ENCODE assay signal across 9 cellular contexts in genomic region chr9:91949946-91950664, GRCh38. TPM values are rescaled to one million over a fixed set of nuclear protein-coding genes. Genes with fewer than 3 reads are reported as not detected.
DNase-seq lines count a peak whose midpoint lies in the region; ATAC-seq, FAIRE-seq and TF ChIP-seq lines count a peak whose summit lies in the region.
"Had no signal": no experiment of that assay in that cellular context is flagged by ENCODE, and none has a peak within 500 bp of the region (broad histone marks: within the 10 kb centered on the region; RNA-seq: fewer than 3 reads in every experiment).

Gene ROR2 (minus strand): TSS chr9:91950228.

- DNase-seq in NCI-H345 (lab: John Stamatoyannopoulos, UW) (peak; percentile 74), NCI-H345 treated with DMSO at 0.1 percent for 48 hours (lab: John Stamatoyannopoulos, UW; ENCODE audit: unreplicated experiment) (no peak), KBM-7 (peak; percentile 46), activated B cell treated with CpG ODN at 0.5 μM for 24 hours (peak; percentile 42), H1 (ENCODE audit: low read depth in 1 of 2, low spot score in 2 of 2) (peak in 1 of 2 experiments; percentile 94), mesenchymal stem cell (peak; percentile 65)

- in situ Hi-C loops in KBM-7 (cut with MboI; ENCODE audit: low pct_unique_long_range_greater_than_20kb, low sequenced_read_pairs), result no loop called here

- H3K36me3 ChIP-seq in H1 (ENCODE audit: control insufficient read depth in 2 of 4, insufficient read depth in 4 of 4, low read length in 3 of 4), result no peaks in the 10 kb centered on the region
- no peaks in the 10 kb centered on the region for H3K36me3 ChIP-seq in mesenchymal stem cell (ENCODE audit: control insufficient read depth in 1 of 2, insufficient read depth in 2 of 2, low read depth in 1 of 2, low read length in 2 of 2)

- H3K14ac ChIP-seq in H1 (ENCODE audit: insufficient read length) (no peak within 1 kb of the TSS), mesenchymal stem cell (ENCODE audit: low read length in 2 of 2) (peak within 1 kb of the TSS in 1 of 2 experiments; percentile 57)

- H3K9me3 ChIP-seq in H1 (ENCODE audit: insufficient read depth in 2 of 2, low read depth in 1 of 2, low read length in 1 of 2) (no peaks in the 10 kb centered on the region), mesenchymal stem cell (ENCODE audit: control insufficient read depth, low read length) (peaks cover 7% of the 10 kb centered on the region)

- intact Hi-C loops in activated B cell treated with CpG ODN at 0.5 μM for 24 hours (cut with micrococcal nuclease), result loop anchor here (1.0 kb wide), 1 partner anchor 216 kb away; no protein-coding TSS in a partner anchor

- ATAC-seq in activated B cell treated with CpG ODN at 0.5 μM for 24 hours (ENCODE audit: low read depth), result peak; percentile 64
- ATAC-seq in stimulated activated memory B cell treated with anti-CD40 and anti-IgM and Interleukin-4, amounts not matched to agents 10 μg/mL and 1 μg/mL and 100 μg/mL, for 72 hours, result peak; percentile 62
- ATAC-seq in HG02623 (IDR thresholded peaks at IDR 0.05; ENCODE audit: unreplicated experiment), result no peak

- H4K8ac ChIP-seq in H1 (ENCODE audit: extremely low read depth, insufficient read depth, low read length), result peak within 1 kb of the TSS; percentile 80; the same call in 1 of the 2 replicates
- H4K8ac ChIP-seq in mesenchymal stem cell (ENCODE audit: low read length), result peak within 1 kb of the TSS; percentile 79

- no peak within 1 kb of the TSS for H2BK120ac ChIP-seq in H1 (replicated peaks; ENCODE audit: low read depth, low read length)
- H2BK120ac ChIP-seq in mesenchymal stem cell (ENCODE audit: low read depth, low read length), result peak within 1 kb of the TSS; percentile 58

- H2AK5ac ChIP-seq in H1 (ENCODE audit: low read depth, low read length) (no peak within 1 kb of the TSS), mesenchymal stem cell (ENCODE audit: low read length, severe bottlenecking) (no peak within 1 kb of the TSS)

- peak; percentile 33 to 77 for TF ChIP-seq RAD21 in H1 (IDR thresholded peaks at IDR 0.05 in 1 of 2, conservative IDR thresholded peaks at IDR 0.05 in 1 of 2; ENCODE audit: low read depth in 2 of 2, low read length in 2 of 2)

- POLR2A ChIA-PET in activated B cell treated with CpG ODN at 0.5 μM for 24 hours (lab: Charles Lee), result no interaction called here
- POLR2A ChIA-PET in H1 (lab: Charles Lee; ENCODE audit: partially characterized antibody), result interaction anchor here (1.1 to 1.6 kb wide), 4 partner anchors 64 to 191 kb away, joined by 3 to 4 read pairs (median 4); no protein-coding TSS in a partner anchor

- H3K4me3 ChIP-seq in H1 (ENCODE audit: extremely low read depth in 1 of 4, insufficient read depth in 2 of 4, low read depth in 3 of 4, low read length in 4 of 4) (peak within 1 kb of the TSS; percentile 48 to 78 (median 72)), mesenchymal stem cell (ENCODE audit: insufficient read depth in 1 of 2, low read depth in 1 of 2, low read length in 2 of 2) (peak within 1 kb of the TSS; percentile 79 to 84)

- H4K20me1 ChIP-seq in H1 (replicated peaks in 1 of 2; ENCODE audit: control insufficient read depth in 1 of 2, insufficient read depth in 2 of 2, low read length in 2 of 2), result no peaks in the 10 kb centered on the region

- H2BK20ac ChIP-seq in H1 (ENCODE audit: low read length), result no peak within 1 kb of the TSS

- H2BK12ac ChIP-seq in H1 (ENCODE audit: low read depth, low read length), result peak within 1 kb of the TSS; percentile 80; the same call in 1 of the 2 replicates
- peak within 1 kb of the TSS in 1 of 2 experiments; percentile 97 for H2BK12ac ChIP-seq in mesenchymal stem cell (ENCODE audit: low read length in 2 of 2)

- H3K4me2 ChIP-seq in H1 (ENCODE audit: insufficient read depth in 1 of 2, low read depth in 2 of 2, low read length in 2 of 2), result peak within 1 kb of the TSS; percentile 86 to 88
- peak within 1 kb of the TSS; percentile 73 for H3K4me2 ChIP-seq in mesenchymal stem cell (ENCODE audit: low read length, poor library complexity, severe bottlenecking)

- H4K91ac ChIP-seq in H1 (replicated peaks; ENCODE audit: insufficient read length, low read length), result peak within 1 kb of the TSS; percentile 94
- H4K91ac ChIP-seq in mesenchymal stem cell (ENCODE audit: low read length), result peak within 1 kb of the TSS; percentile 64

- H3K27ac Mint-ChIP-seq in activated B cell treated with CpG ODN at 0.5 μM for 24 hours, result no peak within 1 kb of the TSS
- no peak within 1 kb of the TSS for H3K27ac Mint-ChIP-seq in stimulated activated memory B cell treated with anti-CD40 and anti-IgM and Interleukin-4, amounts not matched to agents 10 μg/mL and 1 μg/mL and 100 μg/mL, for 72 hours

- H3K36me3 Mint-ChIP-seq in activated B cell treated with CpG ODN at 0.5 μM for 24 hours (ENCODE audit: low read depth), result no peaks in the 10 kb centered on the region
- H3K36me3 Mint-ChIP-seq in stimulated activated memory B cell treated with anti-CD40 and anti-IgM and Interleukin-4, amounts not matched to agents 10 μg/mL and 1 μg/mL and 100 μg/mL, for 72 hours, result no peaks in the 10 kb centered on the region

- H2BK5ac ChIP-seq in H1 (ENCODE audit: low read depth, low read length), result 0 out of 2 replicates have a peak within 1 kb of the TSS, but pooled peaks have one; percentile 52
- H2BK5ac ChIP-seq in mesenchymal stem cell (ENCODE audit: low read depth, low read length, poor library complexity, severe bottlenecking), result peak within 1 kb of the TSS; percentile 96

- peaks cover 21% of the 10 kb centered on the region; the same call in 1 of the 2 replicates for H3K23me2 ChIP-seq in H1 (ENCODE audit: low read depth, low read length)

- no peak for TF ChIP-seq POLR2A in H1 (IDR thresholded peaks at IDR 0.05; ENCODE audit: control extremely low read depth in 1 of 2, low read depth in 2 of 2, low read length in 2 of 2)

- no peaks in the 10 kb centered on the region for H3K79me2 ChIP-seq in H1 (ENCODE audit: control insufficient read depth in 1 of 2, insufficient read depth in 2 of 2, low read length in 2 of 2)

- no peak within 1 kb of the TSS for H3K27ac ChIP-seq in H1 (ENCODE audit: low read depth, low read length)
- H3K27ac ChIP-seq in mesenchymal stem cell (ENCODE audit: low read length, poor library complexity, severe bottlenecking), result peak within 1 kb of the TSS; percentile 62

- no peaks in the 10 kb centered on the region for H3K79me1 ChIP-seq in H1 (ENCODE audit: low read depth, low read length)
- H3K79me1 ChIP-seq in mesenchymal stem cell (replicated peaks; ENCODE audit: low read length, poor library complexity, severe bottlenecking), result peaks cover 16% of the 10 kb centered on the region

- H3K27me3 Mint-ChIP-seq in activated B cell treated with CpG ODN at 0.5 μM for 24 hours, result peaks cover 67% of the 10 kb centered on the region
- H3K27me3 Mint-ChIP-seq in stimulated activated memory B cell treated with anti-CD40 and anti-IgM and Interleukin-4, amounts not matched to agents 10 μg/mL and 1 μg/mL and 100 μg/mL, for 72 hours, result peaks cover 88% of the 10 kb centered on the region

- H3K4me1 Mint-ChIP-seq in activated B cell treated with CpG ODN at 0.5 μM for 24 hours, result peaks cover 9% of the 10 kb centered on the region
- peaks cover 12% of the 10 kb centered on the region for H3K4me1 Mint-ChIP-seq in stimulated activated memory B cell treated with anti-CD40 and anti-IgM and Interleukin-4, amounts not matched to agents 10 μg/mL and 1 μg/mL and 100 μg/mL, for 72 hours

- 0% methylated on average over 9 of the region's 81 CpGs; no CpG with 5 or more reads in 1 of the 2 experiments for WGBS in H1 (ENCODE audit: extremely low coverage in 1 of 2, insufficient coverage in 1 of 2, insufficient read length in 1 of 2, insufficient replicate concordance in 2 of 2, low coverage in 1 of 2, low lambda C conversion rate in 2 of 2, missing lambda C conversion rate in 1 of 2), 2 experiments
- under 1% methylated on average over 77 of the region's 81 CpGs for WGBS in mesenchymal stem cell

- peak within 1 kb of the TSS; percentile 7 for H3K56ac ChIP-seq in H1 (replicated peaks; ENCODE audit: insufficient read length, low read depth, low read length)

- no peak within 1 kb of the TSS for H4K5ac ChIP-seq in H1 (ENCODE audit: insufficient read length, low read depth, low read length)

- H3K9ac ChIP-seq in H1 (replicated peaks in 1 of 4; ENCODE audit: extremely low read depth in 1 of 4, low read depth in 3 of 4, low read length in 3 of 4) (peak within 1 kb of the TSS; percentile 51 to 58 (median 56); a peak in 5 of 7 replicates), mesenchymal stem cell (ENCODE audit: low read length) (peak within 1 kb of the TSS; percentile 85)

- FAIRE-seq in H1 (lab: Jason Lieb, UNC), result no peak
- FAIRE-seq: islet of Langerhans had no signal

- no peak within 1 kb of the TSS for H3K23ac ChIP-seq in H1 (ENCODE audit: insufficient read length)
- no peak within 1 kb of the TSS for H3K23ac ChIP-seq in mesenchymal stem cell (ENCODE audit: low read length in 2 of 2)

- peaks cover 2 to 9% (median 2%) of the 10 kb centered on the region in 4 experiments for H3K4me1 ChIP-seq in H1 (replicated peaks in 1 of 4; ENCODE audit: control insufficient read depth in 3 of 4, insufficient read depth in 4 of 4, low read length in 3 of 4)
- H3K4me1 ChIP-seq in mesenchymal stem cell (ENCODE audit: control insufficient read depth, insufficient read depth, low read depth, low read length), result peaks cover 15% of the 10 kb centered on the region

- H3K27me3 ChIP-seq in H1 (replicated peaks in 1 of 4; ENCODE audit: control insufficient read depth in 3 of 4, extremely low read depth in 1 of 4, insufficient read depth in 3 of 4, low read length in 3 of 4), result peaks cover 7 to 66% (median 51%) of the 10 kb centered on the region in 4 experiments
- H3K27me3 ChIP-seq in mesenchymal stem cell (ENCODE audit: control insufficient read depth in 1 of 2, insufficient read depth in 1 of 2, low read length in 2 of 2), result peaks cover 0 to 14% of the 10 kb centered on the region in 2 experiments

- H3K18ac ChIP-seq in H1 (ENCODE audit: extremely low read depth, low read length), result peak within 1 kb of the TSS; percentile 88
- H3K18ac ChIP-seq in mesenchymal stem cell (ENCODE audit: low read depth in 1 of 2, low read length in 2 of 2), result peak within 1 kb of the TSS; percentile 64 to 85

- no peak for TF ChIP-seq EP300 in H1 (IDR thresholded peaks at IDR 0.05; ENCODE audit: borderline replicate concordance in 1 of 2, low read depth in 2 of 2, low read length in 2 of 2)

- no peak within 1 kb of the TSS for H3K4ac ChIP-seq in H1 (replicated peaks; ENCODE audit: insufficient read length, low read depth, low read length)
- H3K4ac ChIP-seq in mesenchymal stem cell (ENCODE audit: low read depth in 1 of 2, low read length in 2 of 2), result peak within 1 kb of the TSS; percentile 29 to 72

- H2AFZ ChIP-seq in H1 (ENCODE audit: low read length) (peak within 1 kb of the TSS; percentile 88; the same call in 1 of the 2 replicates), mesenchymal stem cell (ENCODE audit: low read depth, low read length) (peak within 1 kb of the TSS; percentile 97)

- CTCF ChIA-PET in activated B cell treated with CpG ODN at 0.5 μM for 24 hours (lab: Charles Lee), result interaction anchor here (0.7 to 1.4 kb wide), 3 partner anchors 14 to 1035 kb away, joined by 3 to 4 read pairs (median 3); no protein-coding TSS in a partner anchor
- CTCF ChIA-PET in H1 (lab: Charles Lee; ENCODE audit: partially characterized antibody), result interaction anchor here (0.7 to 11.7 kb wide), 31 partner anchors 9 to 736 kb away, joined by 3 to 180 read pairs (median 4); no protein-coding TSS in a partner anchor

- TF ChIP-seq CTCF in activated B cell treated with CpG ODN at 0.5 μM for 24 hours (IDR thresholded peaks at IDR 0.05) (no peak), H1 (IDR thresholded peaks at IDR 0.05; ENCODE audit: control extremely low read depth in 1 of 3, insufficient read depth in 1 of 3, low read depth in 1 of 3, low read length in 3 of 3) (peak; percentile 67 to 84 (median 68))

- no peak within 1 kb of the TSS for H2BK15ac ChIP-seq in H1 (ENCODE audit: low read length)
- H2BK15ac ChIP-seq in mesenchymal stem cell (ENCODE audit: low read depth, poor library complexity, severe bottlenecking), result peak within 1 kb of the TSS; percentile 93

- H3K4me3 Mint-ChIP-seq in activated B cell treated with CpG ODN at 0.5 μM for 24 hours, result peak within 1 kb of the TSS; percentile 52
- peak within 1 kb of the TSS; percentile 62 for H3K4me3 Mint-ChIP-seq in stimulated activated memory B cell treated with anti-CD40 and anti-IgM and Interleukin-4, amounts not matched to agents 10 μg/mL and 1 μg/mL and 100 μg/mL, for 72 hours

- no peaks in the 10 kb centered on the region for H3K9me3 Mint-ChIP-seq in activated B cell treated with CpG ODN at 0.5 μM for 24 hours
- peaks cover 3% of the 10 kb centered on the region for H3K9me3 Mint-ChIP-seq in stimulated activated memory B cell treated with anti-CD40 and anti-IgM and Interleukin-4, amounts not matched to agents 10 μg/mL and 1 μg/mL and 100 μg/mL, for 72 hours

RNA-seq across cellular contexts. Expression of gene ROR2, which starts in this region (rescaled TPM):
- total RNA-seq in activated B cell treated with CpG ODN at 0.5 μM for 24 hours, result 0.12 TPM in 1 of 2 replicates, not detected in the other
- total RNA-seq in H1 (2021; fragmentation: NEBNext Ultra II Directional; extraction: Animal tissue kit (Norgen Biotek cat#: 25700)), result 4.0 and 4.3 TPM in 2 replicates
- polyA plus RNA-seq in H1 (2011; rRNA removed), result 2.7 and 5.4 TPM in 2 replicates
- polyA plus RNA-seq in H1 (2011; cell fraction: cytosol; rRNA removed), result 3.3 TPM
- 4.9 TPM for polyA plus RNA-seq in H1 (2011; cell fraction: nucleus; rRNA removed)
- polyA plus RNA-seq in H1 (2012, experiment 1 of 2), result 2.2 to 3.4 TPM (median 2.9 TPM) in 4 replicates
- polyA plus RNA-seq in H1 (2012, experiment 2 of 2), result 2.7 TPM
- 5.8 TPM for polyA plus RNA-seq in H1 (2013, experiment 1 of 2)
- polyA plus RNA-seq in H1 (2013, experiment 2 of 2), result 6.1 TPM
- 3.7 and 4.4 TPM in 2 replicates for polyA minus RNA-seq in H1 (2011; rRNA and poly(A)+ RNA removed)
- polyA minus RNA-seq in H1 (2011; cell fraction: cytosol; rRNA and poly(A)+ RNA removed), result 3.7 TPM
- 3.0 TPM for polyA minus RNA-seq in H1 (2011; cell fraction: nucleus; rRNA and poly(A)+ RNA removed)
- 7.6 TPM for polyA plus RNA-seq in mesenchymal stem cell (2013, experiment 1 of 2)
- 7.8 TPM for polyA plus RNA-seq in mesenchymal stem cell (2013, experiment 2 of 2)

Comparison
In these comparisons a context has a peak if more than half of its experiments do, and no peak if none do; other contexts are left out.
1. Peak in DNase-seq and ATAC-seq in activated B cell treated with CpG ODN at 0.5 μM for 24 hours; RNA of the gene not detected or under 1 TPM.